Comparison of ENCODE assay signal across 21 cellular contexts in the genomic region with DNA sequence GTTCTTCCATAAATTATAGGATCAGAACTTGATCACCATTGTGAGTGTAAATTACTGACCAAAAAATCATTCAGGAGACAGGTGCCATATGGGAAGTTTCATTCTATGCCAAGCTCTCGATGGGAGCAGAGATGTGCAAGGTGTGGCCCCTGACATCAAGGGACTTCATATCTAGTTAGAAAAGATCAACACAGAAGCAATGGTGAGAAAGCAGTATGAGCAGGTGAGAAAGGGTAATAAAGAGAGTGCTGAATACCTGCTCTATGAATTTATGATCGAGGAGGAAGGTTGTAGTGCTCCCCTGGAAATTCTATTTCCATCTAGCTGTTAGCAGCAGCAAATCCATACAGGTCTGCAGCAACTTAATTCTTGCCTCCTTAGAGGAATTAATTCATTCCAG.
A peak's percentile ranks its signal among the peaks of the same experiment; 100 is the strongest.
DNase-seq lines count a peak whose midpoint lies in the region; ATAC-seq, FAIRE-seq and TF ChIP-seq lines count a peak whose summit lies in the region.
"Had no signal": no experiment of that assay in that cellular context is flagged by ENCODE, and none has a peak within 500 bp of the region (broad histone marks: within the 10 kb centered on the region; RNA-seq: fewer than 3 reads in every experiment).

No MANE protein-coding gene starts in this region.

- TF ChIP-seq CTCF in colonic mucosa (IDR thresholded peaks at IDR 0.05) (no peak), mucosa of descending colon (IDR thresholded peaks at IDR 0.05) (no peak), heart left ventricle (IDR thresholded peaks at IDR 0.05) (no peak)

- H3K9me3 ChIP-seq in colonic mucosa: no peaks in the 10 kb centered on the region
- no peaks in the 10 kb centered on the region for H3K9me3 ChIP-seq in mucosa of descending colon
- H3K9me3 ChIP-seq in small intestine (ENCODE audit: control insufficient read depth, low read depth): no peaks in the 10 kb centered on the region
- H3K9me3 ChIP-seq in heart left ventricle: no peaks in the 10 kb centered on the region
- H3K9me3 ChIP-seq: A549, Caco-2 had no signal

- peaks cover 4% of the 10 kb centered on the region for H3K4me1 ChIP-seq in colonic mucosa
- H3K4me1 ChIP-seq in mucosa of descending colon (ENCODE audit: low read depth): peaks cover 9% of the 10 kb centered on the region
- H3K4me1 ChIP-seq in small intestine (ENCODE audit: control insufficient read depth in 2 of 2, insufficient read depth in 1 of 2, low read depth in 1 of 2, low read length in 1 of 2): no peaks in the 10 kb centered on the region
- peaks cover 0 to 32% (median 10%) of the 10 kb centered on the region in 12 donors for H3K4me1 ChIP-seq in heart left ventricle
- H3K4me1 ChIP-seq: A549, Caco-2 had no signal

- no peak overlapping the region for H3K4me3 ChIP-seq in colonic mucosa
- H3K4me3 ChIP-seq in mucosa of descending colon: no peak overlapping the region
- H3K4me3 ChIP-seq in small intestine (ENCODE audit: low read depth in 1 of 2, low read length in 2 of 2): no peak overlapping the region
- no peak overlapping the region for H3K4me3 ChIP-seq in heart left ventricle
- H3K4me3 ChIP-seq: A549; BLaER1 treated with 17β-estradiol and CSF1 and Interleukin-3, amounts not matched to agents 10 nM and 100 nM had no signal

- intact Hi-C loops in colonic mucosa (cut with DNase I) (no loop called here), mucosa of descending colon (cut with DNase I, micrococcal nuclease) (no loop called here), heart left ventricle (cut with DNase I) (no loop called here)

- DNase-seq in colonic mucosa (no peak), mucosa of descending colon (peak in 1 of 3 donors; percentile 41), small intestine (peak; percentile 33), heart left ventricle (no peak)
- DNase-seq in activated CD4-positive, alpha-beta T cell treated with anti-CD3 and anti-CD28 coated beads, Interleukin-2, amount 50 U/mL, for 1 hour: no peak
- DNase-seq: AML-193; Caco-2; Calu3; CD4-positive, alpha-beta T cell; CD8-positive, alpha-beta T cell; DMS79 treated with DMSO at 0.1 percent for 48 hours; GF-D8 had no signal

- H3K27me3 ChIP-seq in colonic mucosa (no peaks in the 10 kb centered on the region), small intestine (ENCODE audit: control insufficient read depth in 2 of 2, insufficient read depth in 2 of 2, low read length in 2 of 2) (no peaks in the 10 kb centered on the region), heart left ventricle (no peaks in the 10 kb centered on the region)
- H3K27me3 ChIP-seq: BLaER1 treated with 17β-estradiol and CSF1 and Interleukin-3, amounts not matched to agents 10 nM and 100 nM had no signal

- no peaks in the 10 kb centered on the region for H3K36me3 ChIP-seq in colonic mucosa
- no peaks in the 10 kb centered on the region for H3K36me3 ChIP-seq in mucosa of descending colon (ENCODE audit: low read depth)
- no peaks in the 10 kb centered on the region for H3K36me3 ChIP-seq in small intestine (ENCODE audit: control insufficient read depth in 2 of 2, insufficient read depth in 2 of 2, low read length in 2 of 2)
- H3K36me3 ChIP-seq in heart left ventricle: no peaks in the 10 kb centered on the region
- H3K36me3 ChIP-seq: BLaER1 treated with 17β-estradiol and CSF1 and Interleukin-3, amounts not matched to agents 10 nM and 100 nM had no signal

- no peak for TF ChIP-seq POLR2A in heart left ventricle (IDR thresholded peaks at IDR 0.05)

- no peak overlapping the region for H3K9ac ChIP-seq in colonic mucosa (ENCODE audit: low read depth in 2 of 2, low read length in 2 of 2)
- H3K9ac ChIP-seq: BLaER1 treated with 17β-estradiol and CSF1 and Interleukin-3, amounts not matched to agents 10 nM and 100 nM had no signal

- H3K27ac ChIP-seq in colonic mucosa: peak overlapping the region; percentile 37
- H3K27ac ChIP-seq in small intestine (ENCODE audit: low read depth in 1 of 2, low read length in 1 of 2): no peak overlapping the region
- no peak overlapping the region for H3K27ac ChIP-seq in heart left ventricle
- H3K27ac ChIP-seq: 22Rv1; A549; BLaER1 treated with 17β-estradiol and CSF1 and Interleukin-3, amounts not matched to agents 10 nM and 100 nM; C4-2B had no signal

- ATAC-seq in mucosa of descending colon (peak; percentile 68), heart left ventricle (no peak), GM19395 (IDR thresholded peaks at IDR 0.05; ENCODE audit: unreplicated experiment) (no peak)
- ATAC-seq: A549; CD8-positive, alpha-beta T cell had no signal

- WGBS in small intestine, 3 donors: 7 to 72% (median 22%) methylated on average over 2 of the region's 2 CpGs
- 94 to 98% (median 97%) methylated on average over 2 of the region's 2 CpGs for WGBS in heart left ventricle, 4 donors

- FAIRE-seq in small intestine (lab: Jason Lieb, UNC): no peak
- FAIRE-seq: A549, D721Med, G401.6, GM12891, GM19239 had no signal
